Comparison of ENCODE assay signal across 9 cellular contexts in the genomic region with DNA sequence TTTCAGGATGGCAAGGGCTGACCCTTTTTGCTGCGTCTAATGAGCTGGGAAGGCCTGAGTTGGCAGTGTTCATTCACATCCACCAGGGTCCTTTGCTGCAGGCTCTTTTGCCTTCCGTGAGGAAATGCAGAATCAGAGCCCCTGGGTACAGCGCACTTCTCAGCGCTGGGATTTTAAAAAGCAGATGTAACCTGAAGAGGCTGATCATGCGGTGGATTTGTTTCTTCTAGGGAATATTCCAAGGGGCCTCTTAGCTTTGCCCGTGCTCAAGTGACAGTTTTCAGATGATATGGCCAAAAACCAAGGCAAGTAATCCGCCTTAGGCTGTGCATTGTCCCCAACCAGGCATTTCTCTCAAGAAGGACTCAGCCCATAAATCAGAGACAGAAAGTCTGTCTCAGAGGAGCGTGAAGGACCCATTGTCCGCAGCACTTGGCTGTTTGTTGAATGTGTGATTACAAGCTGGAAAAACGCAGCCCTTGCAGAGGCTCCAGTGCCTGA.
DNase-seq lines count a peak whose midpoint lies in the region; ATAC-seq, FAIRE-seq and TF ChIP-seq lines count a peak whose summit lies in the region.
"Had no signal": no experiment of that assay in that cellular context is flagged by ENCODE, and none has a peak within 500 bp of the region (broad histone marks: within the 10 kb centered on the region; RNA-seq: fewer than 3 reads in every experiment).

No MANE protein-coding gene starts in this region.

- no peak for FAIRE-seq in HTR-8/SVneo (lab: Jason Lieb, UNC)

- POLR2A ChIA-PET in HEK293T (lab: Yijun Ruan, JAX): no interaction called here

- DNase-seq in HEK293T (ENCODE audit: extremely low spot score) (peak; percentile 48), head of caudate nucleus (peak in 39 of 42 donors; percentile 4 to 80 (median 43)), putamen (ENCODE audit: low spot score) (peak; percentile 42), HTR-8/SVneo (ENCODE audit: insufficient read length, low spot score) (no peak)
- no peak for DNase-seq in stimulated activated CD4-positive, alpha-beta T cell treated with anti-CD3 and anti-CD28 coated beads, Interleukin-4, amount 100 ng/mL, for 24 hours
- DNase-seq in stimulated activated CD4-positive, alpha-beta T cell treated with anti-CD3 and anti-CD28 coated beads, Interleukin-2, amount 100 ng/mL, for 48 hours: no peak
- DNase-seq: NCI-H2171 treated with DMSO at 0.1 percent for 48 hours had no signal

- intact Hi-C loops in head of caudate nucleus (cut with DNase I): no loop called here

- ATAC-seq in GM21360 (IDR thresholded peaks at IDR 0.05; ENCODE audit: unreplicated experiment): no peak

- CTCF ChIA-PET in HEK293T (lab: Yijun Ruan, JAX): interaction anchor here (0.6 kb wide), 1 partner anchor 1796 kb away, joined by 3 read pairs; no protein-coding TSS in a partner anchor

TF ChIP-seq in HEK293T, 16 proteins besides CTCF, POLR2A, EP300 and RAD21:
- no peak for TF ChIP-seq L3MBTL2 (conservative IDR thresholded peaks at IDR 0.05)
- TF ChIP-seq, protein P1, sequence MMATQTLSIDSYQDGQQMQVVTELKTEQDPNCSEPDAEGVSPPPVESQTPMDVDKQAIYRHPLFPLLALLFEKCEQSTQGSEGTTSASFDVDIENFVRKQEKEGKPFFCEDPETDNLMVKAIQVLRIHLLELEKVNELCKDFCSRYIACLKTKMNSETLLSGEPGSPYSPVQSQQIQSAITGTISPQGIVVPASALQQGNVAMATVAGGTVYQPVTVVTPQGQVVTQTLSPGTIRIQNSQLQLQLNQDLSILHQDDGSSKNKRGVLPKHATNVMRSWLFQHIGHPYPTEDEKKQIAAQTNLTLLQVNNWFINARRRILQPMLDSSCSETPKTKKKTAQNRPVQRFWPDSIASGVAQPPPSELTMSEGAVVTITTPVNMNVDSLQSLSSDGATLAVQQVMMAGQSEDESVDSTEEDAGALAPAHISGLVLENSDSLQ (IDR thresholded peaks at IDR 0.05): peak; percentile 90

TF ChIP-seq in PFSK-1, 5 proteins besides CTCF, POLR2A, EP300 and RAD21:
- 0 out of 2 replicates have a peak, but pooled peaks have one; percentile 32 for TF ChIP-seq SIN3A (IDR thresholded peaks at IDR 0.05; ENCODE audit: borderline replicate concordance, insufficient read depth, low read length)
- no peak for TF ChIP-seq REST (IDR thresholded peaks at IDR 0.05; ENCODE audit: insufficient read depth in 1 of 2, low read depth in 2 of 2, low read length in 2 of 2)
TF ChIP-seq in PFSK-1: peak in this region for 1.

Comparison
In these comparisons a context has a peak if more than half of its experiments do, and no peak if none do; other contexts are left out.
1. DNase-seq: peak in HEK293T (single experiment), head of caudate nucleus (39 of 42) and putamen (single experiment); none in stimulated activated CD4-positive, alpha-beta T cell treated with anti-CD3 and anti-CD28 coated beads, Interleukin-4, amount 100 ng/mL, for 24 hours (single experiment), stimulated activated CD4-positive, alpha-beta T cell treated with anti-CD3 and anti-CD28 coated beads, Interleukin-2, amount 100 ng/mL, for 48 hours (0 of 2) and HTR-8/SVneo (single experiment).